In the genomic region with DNA sequence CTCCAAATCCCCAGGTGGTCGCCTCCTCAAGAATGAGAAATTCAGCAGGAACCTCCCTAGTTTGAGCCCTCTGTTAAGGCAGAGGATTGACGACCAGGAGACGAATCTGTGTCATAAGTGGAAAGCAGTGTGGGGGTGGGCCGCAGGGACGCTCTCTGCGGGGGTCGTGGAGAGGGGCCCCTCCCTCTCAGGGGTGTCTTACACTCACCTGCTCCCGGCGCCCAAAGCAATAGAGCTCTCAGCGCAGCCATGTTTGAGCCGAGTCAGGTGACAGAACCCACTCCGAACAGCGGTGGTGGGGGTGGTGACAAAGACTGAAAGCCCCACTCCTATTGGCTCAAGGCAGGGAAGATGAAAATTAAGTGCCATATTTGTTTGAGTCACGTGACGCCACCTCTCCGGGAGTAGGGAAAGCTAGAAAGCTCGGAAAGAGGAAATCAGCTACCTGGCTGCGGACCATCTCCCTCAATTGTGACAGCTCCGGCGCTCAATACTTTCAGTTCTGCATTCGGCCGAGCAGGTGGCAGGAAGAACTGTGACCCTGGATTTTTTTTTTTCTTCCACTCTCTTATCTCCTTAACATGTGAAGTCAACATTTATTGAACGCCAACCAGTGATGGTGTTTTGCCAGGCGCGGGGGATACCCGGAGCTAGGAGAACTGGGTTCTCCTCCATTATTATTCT, we compare ENCODE assay signal across 1 cellular context.
TF ChIP-seq lines count a peak whose summit lies in the region.

A gene (minus strand): TSS at position 265 of the 684 bp plus-strand sequence. CDS start 627 bp downstream, outside the sequence.

TF ChIP-seq in HepG2, 621 proteins besides CTCF, POLR2A, EP300 and RAD21 (continued from another document):
- TF ChIP-seq ZNF850 (CRISPR knock-in tag; conservative IDR thresholded peaks at IDR 0.05): no peak
- TF ChIP-seq, protein P1, sequence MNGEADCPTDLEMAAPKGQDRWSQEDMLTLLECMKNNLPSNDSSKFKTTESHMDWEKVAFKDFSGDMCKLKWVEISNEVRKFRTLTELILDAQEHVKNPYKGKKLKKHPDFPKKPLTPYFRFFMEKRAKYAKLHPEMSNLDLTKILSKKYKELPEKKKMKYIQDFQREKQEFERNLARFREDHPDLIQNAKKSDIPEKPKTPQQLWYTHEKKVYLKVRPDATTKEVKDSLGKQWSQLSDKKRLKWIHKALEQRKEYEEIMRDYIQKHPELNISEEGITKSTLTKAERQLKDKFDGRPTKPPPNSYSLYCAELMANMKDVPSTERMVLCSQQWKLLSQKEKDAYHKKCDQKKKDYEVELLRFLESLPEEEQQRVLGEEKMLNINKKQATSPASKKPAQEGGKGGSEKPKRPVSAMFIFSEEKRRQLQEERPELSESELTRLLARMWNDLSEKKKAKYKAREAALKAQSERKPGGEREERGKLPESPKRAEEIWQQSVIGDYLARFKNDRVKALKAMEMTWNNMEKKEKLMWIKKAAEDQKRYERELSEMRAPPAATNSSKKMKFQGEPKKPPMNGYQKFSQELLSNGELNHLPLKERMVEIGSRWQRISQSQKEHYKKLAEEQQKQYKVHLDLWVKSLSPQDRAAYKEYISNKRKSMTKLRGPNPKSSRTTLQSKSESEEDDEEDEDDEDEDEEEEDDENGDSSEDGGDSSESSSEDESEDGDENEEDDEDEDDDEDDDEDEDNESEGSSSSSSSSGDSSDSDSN (CRISPR knock-in tag; IDR thresholded peaks at IDR 0.05): no peak
- TF ChIP-seq REXO4 (CRISPR knock-in tag; IDR thresholded peaks at IDR 0.05; ENCODE audit: borderline replicate concordance): no peak
- peak; percentile 41; the same call in 1 of the 2 replicates for TF ChIP-seq ZNF331 (CRISPR knock-in tag; IDR thresholded peaks at IDR 0.05)
- peak; percentile 12 for TF ChIP-seq TEAD3 (CRISPR knock-in tag; optimal IDR thresholded peaks at IDR 0.05; ENCODE audit: borderline replicate concordance)
- TF ChIP-seq, protein P2, sequence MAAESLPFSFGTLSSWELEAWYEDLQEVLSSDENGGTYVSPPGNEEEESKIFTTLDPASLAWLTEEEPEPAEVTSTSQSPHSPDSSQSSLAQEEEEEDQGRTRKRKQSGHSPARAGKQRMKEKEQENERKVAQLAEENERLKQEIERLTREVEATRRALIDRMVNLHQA (CRISPR knock-in tag; IDR thresholded peaks at IDR 0.05): no peak
- TF ChIP-seq ZNF484 (CRISPR knock-in tag; IDR thresholded peaks at IDR 0.05; ENCODE audit: borderline replicate concordance, low read depth): no peak
- no peak for TF ChIP-seq SNAI1 (CRISPR knock-in tag; IDR thresholded peaks at IDR 0.05; ENCODE audit: borderline replicate concordance)
- TF ChIP-seq ATAD3A (CRISPR knock-in tag; IDR thresholded peaks at IDR 0.05): no peak
- 0 out of 2 replicates have a peak, but pooled peaks have one; percentile 24 for TF ChIP-seq ZNF317 (CRISPR knock-in tag; IDR thresholded peaks at IDR 0.05)
- TF ChIP-seq, protein P3, sequence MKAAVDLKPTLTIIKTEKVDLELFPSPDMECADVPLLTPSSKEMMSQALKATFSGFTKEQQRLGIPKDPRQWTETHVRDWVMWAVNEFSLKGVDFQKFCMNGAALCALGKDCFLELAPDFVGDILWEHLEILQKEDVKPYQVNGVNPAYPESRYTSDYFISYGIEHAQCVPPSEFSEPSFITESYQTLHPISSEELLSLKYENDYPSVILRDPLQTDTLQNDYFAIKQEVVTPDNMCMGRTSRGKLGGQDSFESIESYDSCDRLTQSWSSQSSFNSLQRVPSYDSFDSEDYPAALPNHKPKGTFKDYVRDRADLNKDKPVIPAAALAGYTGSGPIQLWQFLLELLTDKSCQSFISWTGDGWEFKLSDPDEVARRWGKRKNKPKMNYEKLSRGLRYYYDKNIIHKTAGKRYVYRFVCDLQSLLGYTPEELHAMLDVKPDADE (CRISPR knock-in tag; IDR thresholded peaks at IDR 0.05): no peak
- no peak for TF ChIP-seq ZNF644 (CRISPR knock-in tag; IDR thresholded peaks at IDR 0.05; ENCODE audit: low read depth)
- TF ChIP-seq, protein P4, sequence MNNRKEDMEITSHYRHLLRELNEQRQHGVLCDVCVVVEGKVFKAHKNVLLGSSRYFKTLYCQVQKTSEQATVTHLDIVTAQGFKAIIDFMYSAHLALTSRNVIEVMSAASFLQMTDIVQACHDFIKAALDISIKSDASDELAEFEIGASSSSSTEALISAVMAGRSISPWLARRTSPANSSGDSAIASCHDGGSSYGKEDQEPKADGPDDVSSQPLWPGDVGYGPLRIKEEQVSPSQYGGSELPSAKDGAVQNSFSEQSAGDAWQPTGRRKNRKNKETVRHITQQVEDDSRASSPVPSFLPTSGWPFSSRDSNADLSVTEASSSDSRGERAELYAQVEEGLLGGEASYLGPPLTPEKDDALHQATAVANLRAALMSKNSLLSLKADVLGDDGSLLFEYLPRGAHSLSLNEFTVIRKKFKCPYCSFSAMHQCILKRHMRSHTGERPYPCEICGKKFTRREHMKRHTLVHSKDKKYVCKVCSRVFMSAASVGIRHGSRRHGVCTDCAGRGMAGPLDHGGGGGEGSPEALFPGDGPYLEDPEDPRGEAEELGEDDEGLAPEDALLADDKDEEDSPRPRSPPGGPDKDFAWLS (CRISPR knock-in tag; IDR thresholded peaks at IDR 0.05; ENCODE audit: borderline replicate concordance): no peak
- no peak for TF ChIP-seq ZNF747 (CRISPR knock-in tag; IDR thresholded peaks at IDR 0.05; ENCODE audit: borderline replicate concordance)
- peak; percentile 78 for TF ChIP-seq NFYB (CRISPR knock-in tag; IDR thresholded peaks at IDR 0.05)
- peak; percentile 72 for TF ChIP-seq HOXA3 (CRISPR knock-in tag; IDR thresholded peaks at IDR 0.05)
- TF ChIP-seq, protein P5, sequence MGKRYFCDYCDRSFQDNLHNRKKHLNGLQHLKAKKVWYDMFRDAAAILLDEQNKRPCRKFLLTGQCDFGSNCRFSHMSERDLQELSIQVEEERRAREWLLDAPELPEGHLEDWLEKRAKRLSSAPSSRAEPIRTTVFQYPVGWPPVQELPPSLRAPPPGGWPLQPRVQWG (CRISPR knock-in tag; IDR thresholded peaks at IDR 0.05; ENCODE audit: borderline replicate concordance, low read depth): no peak
- TF ChIP-seq ZNF510 (CRISPR knock-in tag; IDR thresholded peaks at IDR 0.05; ENCODE audit: low read depth): no peak
- TF ChIP-seq, protein P6, sequence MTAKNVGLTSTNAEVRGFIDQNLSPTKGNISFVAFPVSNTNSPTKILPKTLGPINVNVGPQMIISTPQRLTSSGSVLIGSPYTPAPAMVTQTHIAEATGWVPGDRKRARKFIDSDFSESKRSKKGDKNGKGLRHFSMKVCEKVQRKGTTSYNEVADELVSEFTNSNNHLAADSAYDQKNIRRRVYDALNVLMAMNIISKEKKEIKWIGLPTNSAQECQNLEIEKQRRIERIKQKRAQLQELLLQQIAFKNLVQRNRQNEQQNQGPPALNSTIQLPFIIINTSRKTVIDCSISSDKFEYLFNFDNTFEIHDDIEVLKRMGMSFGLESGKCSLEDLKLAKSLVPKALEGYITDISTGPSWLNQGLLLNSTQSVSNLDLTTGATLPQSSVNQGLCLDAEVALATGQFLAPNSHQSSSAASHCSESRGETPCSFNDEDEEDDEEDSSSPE (CRISPR knock-in tag; IDR thresholded peaks at IDR 0.05): no peak
- TF ChIP-seq SMARCE1 (IDR thresholded peaks at IDR 0.05; ENCODE audit: borderline replicate concordance): no peak
- no peak for TF ChIP-seq ZNF20 (CRISPR knock-in tag; IDR thresholded peaks at IDR 0.05)
- peak; percentile 15; the same call in 1 of the 2 replicates for TF ChIP-seq CBFB (CRISPR knock-in tag; IDR thresholded peaks at IDR 0.05)
- TF ChIP-seq SRSF4 (IDR thresholded peaks at IDR 0.05; ENCODE audit: low read depth, low read length, poor library complexity, severe bottlenecking): no peak
- TF ChIP-seq TEAD2 (CRISPR knock-in tag; IDR thresholded peaks at IDR 0.05): no peak
- TF ChIP-seq SMC3 (IDR thresholded peaks at IDR 0.05; ENCODE audit: low read length): no peak
